10 cellular contexts compared by ENCODE assay signal in the genomic region with DNA sequence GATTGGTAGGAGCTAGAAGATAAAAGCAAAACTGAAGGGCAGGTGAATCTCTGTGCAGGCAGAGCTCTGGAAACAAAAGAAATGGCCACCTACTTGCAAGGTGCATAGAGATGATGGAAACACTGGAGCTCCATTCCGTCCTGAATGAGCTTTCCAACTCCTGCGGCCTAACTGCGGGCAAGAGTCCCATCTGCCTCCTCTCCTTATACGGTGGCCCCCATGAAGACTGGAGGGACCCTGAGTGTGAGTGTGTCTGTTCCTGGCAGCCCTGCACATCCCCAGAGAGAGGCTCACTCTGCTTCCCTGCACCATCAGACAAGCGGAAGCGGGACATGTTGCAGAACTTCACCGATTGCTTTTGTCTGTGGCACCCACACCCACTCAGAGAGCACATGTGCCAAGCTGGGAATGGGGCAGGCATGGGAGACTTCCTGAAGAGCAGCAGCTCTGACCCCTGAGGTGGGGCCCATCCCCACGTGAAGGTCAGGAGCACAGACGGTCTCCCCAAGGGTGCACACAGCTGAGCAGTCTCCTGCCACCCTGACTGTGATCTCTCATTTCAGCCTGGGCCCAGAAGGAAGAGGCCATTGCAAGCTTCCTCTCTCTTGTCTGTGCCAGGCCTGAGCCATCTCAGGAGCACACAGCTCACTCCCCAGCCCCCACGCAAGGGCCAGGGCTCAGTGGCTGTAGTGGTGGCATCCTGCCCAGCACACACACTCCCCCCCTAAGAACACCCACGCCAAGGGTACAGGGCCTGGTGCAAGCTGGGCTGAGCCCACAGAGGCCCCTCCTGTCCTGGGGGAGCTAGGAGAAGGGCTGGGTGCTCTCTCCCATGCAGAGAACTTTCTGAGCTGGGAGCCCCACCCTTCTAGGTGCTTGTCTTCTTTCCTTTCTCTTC.
DNase-seq lines count a peak whose midpoint lies in the region; ATAC-seq, FAIRE-seq and TF ChIP-seq lines count a peak whose summit lies in the region.
"Had no signal": no experiment of that assay in that cellular context is flagged by ENCODE, and none has a peak within 500 bp of the region (broad histone marks: within the 10 kb centered on the region; RNA-seq: fewer than 3 reads in every experiment).

No MANE protein-coding gene starts in this region.

- WGBS in GM23248 (ENCODE audit: low coverage in 1 of 2, low lambda C conversion rate in 2 of 2, missing lambda C conversion rate in 2 of 2), 2 experiments, result 64 to 71% methylated on average over 10 to 11 of the region's 11 CpGs
- 42% methylated on average over 9 of the region's 11 CpGs for WGBS in HepG2 (ENCODE audit: low lambda C conversion rate)

- H3K79me2 ChIP-seq in GM23248 (ENCODE audit: insufficient read depth) (no peaks in the 10 kb centered on the region), HepG2 (ENCODE audit: insufficient read depth, low read length) (peaks cover 12% of the 10 kb centered on the region)

- peaks cover 5% of the 10 kb centered on the region for H3K4me1 Mint-ChIP-seq in activated T-helper 17 cell treated with anti-CD3 and anti-CD28 coated beads, Interleukin-2, amount 50 U/mL, for 72 hours

- H3K9me2 ChIP-seq in GM23248 (ENCODE audit: insufficient read depth), result no peaks in the 10 kb centered on the region

- CTCF ChIA-PET in HepG2 (lab: Yijun Ruan, JAX; ENCODE audit: low intra/inter-chr PET ratio, low total read pairs), result no interaction called here

- TF ChIP-seq RAD21 in HepG2 (CRISPR knock-in tag; IDR thresholded peaks at IDR 0.05), result no peak; the same call in none of the 2 replicates

- H3K36me3 ChIP-seq in GM23248 (ENCODE audit: low read depth) (no peaks in the 10 kb centered on the region), HepG2 (replicated peaks in 1 of 2; ENCODE audit: control insufficient read depth in 1 of 2, insufficient read depth in 2 of 2, low read length in 2 of 2) (no peaks in the 10 kb centered on the region)

- TF ChIP-seq EP300 in HepG2 (IDR thresholded peaks at IDR 0.05; ENCODE audit: low read depth in 2 of 2, low read length in 2 of 2), result no peak; a peak in 1 of 4 replicates
- TF ChIP-seq EP300 in HepG2 (CRISPR knock-in tag; IDR thresholded peaks at IDR 0.05; ENCODE audit: borderline replicate concordance), result no peak

- TF ChIP-seq CTCF in HepG2 (CRISPR knock-in tag; IDR thresholded peaks at IDR 0.05), result no peak

- POLR2A ChIA-PET in HepG2 (lab: Yijun Ruan, JAX), result interaction anchor here (0.6 to 5.3 kb wide), 28 partner anchors 9 to 323 kb away, joined by 3 to 134 read pairs (median 4); partner anchors contain the start of gene MSH2

- H3K9me3 ChIP-seq in GM23248 (ENCODE audit: low read depth) (no peaks in the 10 kb centered on the region), HepG2 (ENCODE audit: low read length) (no peaks in the 10 kb centered on the region)

- H3K4me1 ChIP-seq in GM23248 (ENCODE audit: insufficient read depth) (peaks cover 37% of the 10 kb centered on the region), HepG2 (ENCODE audit: insufficient read depth, low read length) (peaks cover 63% of the 10 kb centered on the region)

- no peaks in the 10 kb centered on the region for H4K20me1 ChIP-seq in GM23248 (ENCODE audit: insufficient read depth)
- no peaks in the 10 kb centered on the region for H4K20me1 ChIP-seq in HepG2 (ENCODE audit: insufficient read depth, low read length)

- 0 out of 2 replicates have a peak overlapping the region, but pooled peaks have one; percentile 8 for H3K9ac ChIP-seq in GM23248
- H3K9ac ChIP-seq in HepG2 (ENCODE audit: insufficient read depth, low read depth, low read length), result peak overlapping the region; percentile 89
- H3K9ac ChIP-seq: KMS-11 had no signal

- H3K4me3 ChIP-seq in GM23248, result no peak overlapping the region
- peak overlapping the region; percentile 24 to 68 (median 50); a peak in 5 of 6 replicates for H3K4me3 ChIP-seq in HepG2 (replicated peaks in 1 of 3; ENCODE audit: insufficient read depth in 1 of 3, low read depth in 2 of 3, low read length in 3 of 3)
- no peak overlapping the region for H3K4me3 ChIP-seq in skin epidermis

- peaks cover 1% of the 10 kb centered on the region for H3K36me3 Mint-ChIP-seq in activated T-helper 17 cell treated with anti-CD3 and anti-CD28 coated beads, Interleukin-2, amount 50 U/mL, for 72 hours (ENCODE audit: low read depth)

- intact Hi-C loops in HepG2 (cut with micrococcal nuclease; ENCODE audit: unreplicated experiment), result loop anchor here (1.0 to 5.0 kb wide), 3 partner anchors 8 to 231 kb away; no protein-coding TSS in a partner anchor

- no peaks in the 10 kb centered on the region for H3K9me3 Mint-ChIP-seq in activated T-helper 17 cell treated with anti-CD3 and anti-CD28 coated beads, Interleukin-2, amount 50 U/mL, for 72 hours

- H3K27me3 ChIP-seq in GM23248 (replicated peaks; ENCODE audit: insufficient read depth) (no peaks in the 10 kb centered on the region), HepG2 (ENCODE audit: control insufficient read depth in 1 of 2, insufficient read depth in 2 of 2, low read length in 2 of 2) (no peaks in the 10 kb centered on the region)

- peaks cover 25% of the 10 kb centered on the region for H3F3A ChIP-seq in GM23248 (ENCODE audit: insufficient read depth)

- no peak overlapping the region for H3K4me3 Mint-ChIP-seq in activated T-helper 17 cell treated with anti-CD3 and anti-CD28 coated beads, Interleukin-2, amount 50 U/mL, for 72 hours

- no peak overlapping the region for H3K4me2 ChIP-seq in GM23248 (ENCODE audit: unreplicated experiment)
- H3K4me2 ChIP-seq in HepG2 (ENCODE audit: low read depth, low read length), result peak overlapping the region; percentile 90
- H3K4me2 ChIP-seq: KMS-11 had no signal

- H3K27ac ChIP-seq in GM23248 (no peak overlapping the region), HepG2 (ENCODE audit: extremely low read length, insufficient read depth, low read length) (peak overlapping the region; percentile 88), skin epidermis (peak overlapping the region in 12 of 21 experiments; percentile 22 to 74 (median 44))
- H3K27ac ChIP-seq: KMS-11 had no signal

- in situ Hi-C loops in GM23248 (cut with MboI), result no loop called here
- in situ Hi-C loops in HepG2 (cut with HindIII; ENCODE audit: extremely low pct_ligation_motif_present, low pct_unique_long_range_greater_than_20kb), result no loop called here

- TSS peak; percentile 77 for BruUV-seq in HepG2 (replicated peaks; lab: Mats Ljungman, UMichigan)

- H3K27me3 Mint-ChIP-seq in activated T-helper 17 cell treated with anti-CD3 and anti-CD28 coated beads, Interleukin-2, amount 50 U/mL, for 72 hours, result no peaks in the 10 kb centered on the region

- H3K27ac Mint-ChIP-seq in activated T-helper 17 cell treated with anti-CD3 and anti-CD28 coated beads, Interleukin-2, amount 50 U/mL, for 72 hours, result peak overlapping the region; percentile 47

- H2AFZ ChIP-seq in GM23248 (no peak overlapping the region), HepG2 (ENCODE audit: low read length) (no peak overlapping the region)

- peak in 1 of 2 experiments; percentile 60; a peak in 2 of 4 replicates for TF ChIP-seq POLR2A in HepG2 (IDR thresholded peaks at IDR 0.05; ENCODE audit: insufficient read depth in 1 of 2, low read depth in 2 of 2, low read length in 2 of 2)

- peak; percentile 38 for DNase-seq in GM23248
- DNase-seq in HepG2 (ENCODE audit: low spot score), result no peak
- DNase-seq in NCI-H748 treated with DMSO at 0.1 percent for 48 hours (lab: John Stamatoyannopoulos, UW), result no peak
- DNase-seq in NCI-H524 treated with DMSO at 0.1 percent for 48 hours (lab: John Stamatoyannopoulos, UW), result no peak
- no peak for DNase-seq in NCI-H774 (lab: John Stamatoyannopoulos, UW)
- DNase-seq: aorta had no signal

- peak; percentile 15 for ATAC-seq in activated T-helper 17 cell treated with anti-CD3 and anti-CD28 coated beads, Interleukin-2, amount 50 U/mL, for 72 hours (replicated peaks)
- peak; percentile 19 for ATAC-seq in HepG2
- no peak for ATAC-seq in GM18861 (IDR thresholded peaks at IDR 0.05; ENCODE audit: unreplicated experiment)

- FAIRE-seq in HepG2 (lab: Jason Lieb, UNC), result no peak

TF ChIP-seq in HepG2, 621 proteins besides CTCF, POLR2A, EP300 and RAD21 (continues in another document):
- no peak for TF ChIP-seq ATF7 (IDR thresholded peaks at IDR 0.05)
- TF ChIP-seq ATF7 (CRISPR knock-in tag; IDR thresholded peaks at IDR 0.05), result peak; percentile 61; the same call in 1 of the 2 replicates
- TF ChIP-seq ZFP62 (CRISPR knock-in tag; IDR thresholded peaks at IDR 0.05), result no peak
- TF ChIP-seq, protein P1, sequence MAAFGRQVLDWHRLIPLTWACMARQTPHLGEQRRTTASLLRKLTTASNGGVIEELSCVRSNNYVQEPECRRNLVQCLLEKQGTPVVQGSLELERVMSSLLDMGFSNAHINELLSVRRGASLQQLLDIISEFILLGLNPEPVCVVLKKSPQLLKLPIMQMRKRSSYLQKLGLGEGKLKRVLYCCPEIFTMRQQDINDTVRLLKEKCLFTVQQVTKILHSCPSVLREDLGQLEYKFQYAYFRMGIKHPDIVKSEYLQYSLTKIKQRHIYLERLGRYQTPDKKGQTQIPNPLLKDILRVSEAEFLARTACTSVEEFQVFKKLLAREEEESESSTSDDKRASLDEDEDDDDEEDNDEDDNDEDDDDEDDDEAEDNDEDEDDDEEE (CRISPR knock-in tag; IDR thresholded peaks at IDR 0.05), result peak; percentile 92
- 0 out of 2 replicates have a peak, but pooled peaks have one; percentile 27 for TF ChIP-seq ZMYM3 (CRISPR knock-in tag; IDR thresholded peaks at IDR 0.05)
- no peak for TF ChIP-seq ZKSCAN1 (IDR thresholded peaks at IDR 0.05; ENCODE audit: low read length)
- TF ChIP-seq ATM (IDR thresholded peaks at IDR 0.05; ENCODE audit: borderline replicate concordance), result no peak
- TF ChIP-seq ZNF367 (CRISPR knock-in tag; IDR thresholded peaks at IDR 0.05; ENCODE audit: borderline replicate concordance), result no peak
- no peak; the same call in 1 of the 2 replicates for TF ChIP-seq ZBTB33 (CRISPR knock-in tag; IDR thresholded peaks at IDR 0.05)
- TF ChIP-seq ZNF619 (CRISPR knock-in tag; IDR thresholded peaks at IDR 0.05), result peak; percentile 33; the same call in 1 of the 2 replicates

Comparison
In these comparisons a context has a peak if more than half of its experiments do, and no peak if none do; other contexts are left out.
1. H3K4me3 ChIP-seq: peak in HepG2 (3 of 3); none in GM23248 (single experiment) and skin epidermis (0 of 7).